Comparison of ENCODE assay signal across 14 cellular contexts in the genomic region with DNA sequence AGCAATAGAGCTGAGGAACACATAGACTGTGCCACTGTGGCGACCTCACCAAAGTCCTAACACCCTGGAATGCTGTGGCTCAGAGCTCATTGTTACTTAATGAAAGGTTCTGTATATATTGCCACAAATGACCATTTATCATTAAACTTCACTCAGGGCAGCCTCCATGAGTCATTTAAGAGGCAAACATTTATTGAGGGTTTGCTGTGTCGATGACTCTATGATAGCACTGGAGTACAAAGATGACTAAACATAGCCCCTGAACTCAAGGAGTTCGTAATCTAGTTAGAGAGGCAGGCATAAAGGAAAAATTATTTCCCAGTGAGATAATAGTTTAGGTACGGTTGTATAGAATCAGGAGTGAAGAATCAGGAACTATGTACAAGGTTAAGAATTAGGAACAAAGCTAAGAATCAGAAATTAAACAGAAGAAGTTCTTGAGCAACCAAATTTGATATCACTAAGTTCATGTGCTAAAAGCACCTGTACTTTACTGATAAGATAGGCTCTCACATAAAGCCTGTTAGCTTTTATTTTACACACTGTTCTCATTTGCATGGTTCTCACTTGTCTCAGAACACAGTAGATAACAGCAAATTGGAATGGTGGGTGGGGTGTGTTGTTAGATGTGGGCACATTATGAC. TPM values are rescaled to one million over a fixed set of nuclear protein-coding genes. Genes with fewer than 3 reads are reported as not detected.
A peak's percentile ranks its signal among the peaks of the same experiment; 100 is the strongest.
DNase-seq lines count a peak whose midpoint lies in the region; ATAC-seq and TF ChIP-seq lines count a peak whose summit lies in the region.
"Had no signal": no experiment of that assay in that cellular context is flagged by ENCODE, and none has a peak within 500 bp of the region (broad histone marks: within the 10 kb centered on the region; RNA-seq: fewer than 3 reads in every experiment).

No MANE protein-coding gene starts in this region.

- CTCF ChIA-PET in HEK293 (lab: Yijun Ruan, JAX), result interaction anchor here (0.6 to 0.8 kb wide), 2 partner anchors 55 to 816 kb away, joined by 3 to 4 read pairs; no protein-coding TSS in a partner anchor
- CTCF ChIA-PET in SK-N-SH (lab: Yijun Ruan, JAX), result interaction anchor here (1.0 to 1.5 kb wide), 3 partner anchors 16 to 56 kb away, joined by 3 to 4 read pairs (median 4); no protein-coding TSS in a partner anchor

- no peaks in the 10 kb centered on the region for H4K20me1 ChIP-seq in SK-N-SH (ENCODE audit: insufficient read depth)

- TF ChIP-seq CTCF in HEK293 (tag by site-specific recombination; IDR thresholded peaks at IDR 0.05), result no peak
- no peak for TF ChIP-seq CTCF in SK-N-SH (IDR thresholded peaks at IDR 0.05)
- TF ChIP-seq CTCF in fibroblast of mammary gland (conservative IDR thresholded peaks at IDR 0.05; ENCODE audit: control insufficient read depth, insufficient read depth, low read depth, low read length), result no peak

- whole genome bisulfite sequencing in SK-N-SH (ENCODE audit: low lambda C conversion rate), result 14% methylated on average over 4 of the region's 4 CpGs

- intact Hi-C loops in sciatic nerve (cut with DNase I), result no loop called here

- POLR2A ChIA-PET in HEK293 (lab: Yijun Ruan, JAX), result interaction anchor here (1.0 to 1.2 kb wide), 2 partner anchors 8 to 47 kb away, joined by 5 to 7 read pairs; a partner anchor contains a TSS
- POLR2A ChIA-PET in SK-N-SH (lab: Yijun Ruan, JAX), result interaction anchor here (0.6 kb wide), 1 partner anchor 65 kb away, joined by 3 read pairs; a partner anchor contains a TSS

- ATAC-seq in stimulated activated effector memory CD8-positive, alpha-beta T cell treated with anti-CD3 and anti-CD28 coated beads, Interleukin-12 subunit alpha, Interleukin-12 subunit beta, amount 100 ng/mL, for 72 hours, result peak; percentile 65
- ATAC-seq in HG03135 (IDR thresholded peaks at IDR 0.05; ENCODE audit: unreplicated experiment), result no peak
- ATAC-seq in sciatic nerve, result no peak
- ATAC-seq: activated T-helper 17 cell treated with anti-CD3 and anti-CD28 coated beads, Interleukin-2, amount 50 U/mL, for 72 hours; heart right ventricle had no signal

- no peak overlapping the region for H3K27ac ChIP-seq in HEK293 (ENCODE audit: extremely low read depth, low read depth, low read length)
- H3K27ac ChIP-seq in SK-N-SH (ENCODE audit: low read depth in 2 of 2, low read length in 1 of 2), result peak overlapping the region in 1 of 2 experiments; percentile 95; a peak in 2 of 4 replicates
- H3K27ac ChIP-seq: heart right ventricle, right atrium auricular region had no signal

- H3K79me2 ChIP-seq in SK-N-SH (ENCODE audit: insufficient read depth), result peaks cover 64% of the 10 kb centered on the region

- H3K9ac ChIP-seq in SK-N-SH, result peak overlapping the region; percentile 54; the same call in 1 of the 2 replicates

- H3K9me3 ChIP-seq in HEK293 (ENCODE audit: control insufficient read depth, insufficient read depth, low read depth, low read length) (no peaks in the 10 kb centered on the region), SK-N-SH (no peaks in the 10 kb centered on the region)
- H3K9me3 ChIP-seq: heart right ventricle, right atrium auricular region had no signal

- H3K4me1 Mint-ChIP-seq in stimulated activated effector memory CD8-positive, alpha-beta T cell treated with anti-CD3 and anti-CD28 coated beads, Interleukin-12 subunit alpha, Interleukin-12 subunit beta, amount 100 ng/mL, for 72 hours, result peaks cover 7% of the 10 kb centered on the region
- H3K4me1 Mint-ChIP-seq: activated B cell treated with CpG ODN at 0.5 μM for 24 hours; activated T-helper 17 cell treated with anti-CD3 and anti-CD28 coated beads, Interleukin-2, amount 50 U/mL, for 72 hours had no signal

- peaks cover 27% of the 10 kb centered on the region for H3F3A ChIP-seq in SK-N-SH (replicated peaks; ENCODE audit: insufficient read depth)

- no peaks in the 10 kb centered on the region for H3K27me3 ChIP-seq in SK-N-SH (ENCODE audit: insufficient read depth)
- H3K27me3 ChIP-seq: heart right ventricle, right atrium auricular region had no signal

- peak in 1 of 2 experiments; percentile 86; a peak in 2 of 4 replicates for TF ChIP-seq EP300 in SK-N-SH (IDR thresholded peaks at IDR 0.05; ENCODE audit: borderline replicate concordance in 1 of 2, low read depth in 1 of 2, low read length in 1 of 2)

- H3K27ac Mint-ChIP-seq in stimulated activated effector memory CD8-positive, alpha-beta T cell treated with anti-CD3 and anti-CD28 coated beads, Interleukin-12 subunit alpha, Interleukin-12 subunit beta, amount 100 ng/mL, for 72 hours, result no peak overlapping the region
- H3K27ac Mint-ChIP-seq: activated B cell treated with CpG ODN at 0.5 μM for 24 hours; activated T-helper 17 cell treated with anti-CD3 and anti-CD28 coated beads, Interleukin-2, amount 50 U/mL, for 72 hours had no signal

- H3K36me3 ChIP-seq in HEK293 (ENCODE audit: control insufficient read depth in 2 of 2, insufficient read depth in 1 of 2, low read length in 2 of 2) (peaks cover 24 to 40% of the 10 kb centered on the region in 2 experiments), SK-N-SH (replicated peaks in 1 of 2; ENCODE audit: control insufficient read depth in 1 of 2, insufficient read depth in 2 of 2, low read length in 1 of 2) (peaks cover 18 to 59% of the 10 kb centered on the region in 2 experiments)
- H3K36me3 ChIP-seq: right atrium auricular region had no signal

- H2AFZ ChIP-seq in SK-N-SH (ENCODE audit: low read depth), result no peak overlapping the region

- H3K36me3 Mint-ChIP-seq in stimulated activated effector memory CD8-positive, alpha-beta T cell treated with anti-CD3 and anti-CD28 coated beads, Interleukin-12 subunit alpha, Interleukin-12 subunit beta, amount 100 ng/mL, for 72 hours, result peaks cover 61% of the 10 kb centered on the region

- no peak overlapping the region for H3K4me3 ChIP-seq in HEK293 (ENCODE audit: low read depth, low read length)
- H3K4me3 ChIP-seq in SK-N-SH (ENCODE audit: low read depth in 2 of 2, low read length in 1 of 2), result no peak overlapping the region; a peak in 1 of 4 replicates
- no peak overlapping the region for H3K4me3 ChIP-seq in fibroblast of mammary gland (ENCODE audit: control insufficient read depth, low read depth, low read length)
- H3K4me3 ChIP-seq: heart right ventricle, right atrium auricular region had no signal

- peak; percentile 23 for DNase-seq in SK-N-SH
- peak; percentile 89 for DNase-seq in fibroblast of mammary gland (ENCODE audit: low read depth)
- DNase-seq in stimulated activated effector memory CD8-positive, alpha-beta T cell treated with anti-CD3 and anti-CD28 coated beads, Interleukin-12 subunit alpha, Interleukin-12 subunit beta, amount 100 ng/mL, for 72 hours (ENCODE audit: low spot score in 2 of 2), result no peak
- DNase-seq in sciatic nerve (ENCODE audit: low spot score), result no peak
- DNase-seq in mesenteric fat pad (ENCODE audit: low spot score), result no peak
- DNase-seq: activated B cell treated with CpG ODN at 0.5 μM for 24 hours, DMS53, heart right ventricle, mesendoderm, NCI-H2081 had no signal

- H3K9me2 ChIP-seq in SK-N-SH, result no peaks in the 10 kb centered on the region

- no peak for TF ChIP-seq RAD21 in SK-N-SH (IDR thresholded peaks at IDR 0.05; ENCODE audit: low read length)

- H3K4me3 Mint-ChIP-seq in stimulated activated effector memory CD8-positive, alpha-beta T cell treated with anti-CD3 and anti-CD28 coated beads, Interleukin-12 subunit alpha, Interleukin-12 subunit beta, amount 100 ng/mL, for 72 hours, result no peak overlapping the region
- H3K4me3 Mint-ChIP-seq: activated B cell treated with CpG ODN at 0.5 μM for 24 hours; activated T-helper 17 cell treated with anti-CD3 and anti-CD28 coated beads, Interleukin-2, amount 50 U/mL, for 72 hours had no signal

- H3K4me2 ChIP-seq in SK-N-SH, result peak overlapping the region; percentile 41; the same call in 1 of the 2 replicates

- H3K4me1 ChIP-seq in HEK293 (ENCODE audit: control insufficient read depth, insufficient read depth, low read length), result no peaks in the 10 kb centered on the region
- peaks cover 0 to 11% of the 10 kb centered on the region in 2 experiments; a peak in 2 of 4 replicates for H3K4me1 ChIP-seq in SK-N-SH (ENCODE audit: control insufficient read depth in 1 of 2, insufficient read depth in 2 of 2, low read depth in 1 of 2, low read length in 1 of 2)
- H3K4me1 ChIP-seq: right atrium auricular region had no signal

- no peaks in the 10 kb centered on the region for H3K9me3 Mint-ChIP-seq in stimulated activated effector memory CD8-positive, alpha-beta T cell treated with anti-CD3 and anti-CD28 coated beads, Interleukin-12 subunit alpha, Interleukin-12 subunit beta, amount 100 ng/mL, for 72 hours
- H3K9me3 Mint-ChIP-seq: activated B cell treated with CpG ODN at 0.5 μM for 24 hours; activated T-helper 17 cell treated with anti-CD3 and anti-CD28 coated beads, Interleukin-2, amount 50 U/mL, for 72 hours had no signal

TF ChIP-seq in SK-N-SH, 30 proteins besides CTCF, POLR2A, EP300 and RAD21 (continues in another document):
- TF ChIP-seq, protein P1, sequence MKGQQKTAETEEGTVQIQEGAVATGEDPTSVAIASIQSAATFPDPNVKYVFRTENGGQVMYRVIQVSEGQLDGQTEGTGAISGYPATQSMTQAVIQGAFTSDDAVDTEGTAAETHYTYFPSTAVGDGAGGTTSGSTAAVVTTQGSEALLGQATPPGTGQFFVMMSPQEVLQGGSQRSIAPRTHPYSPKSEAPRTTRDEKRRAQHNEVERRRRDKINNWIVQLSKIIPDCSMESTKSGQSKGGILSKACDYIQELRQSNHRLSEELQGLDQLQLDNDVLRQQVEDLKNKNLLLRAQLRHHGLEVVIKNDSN (IDR thresholded peaks at IDR 0.05; ENCODE audit: borderline replicate concordance, low read depth), result no peak
- no peak for TF ChIP-seq YY1 (IDR thresholded peaks at IDR 0.05; ENCODE audit: low read depth)
- TF ChIP-seq GATA2 (CRISPR knock-in tag; IDR thresholded peaks at IDR 0.05), result no peak
- no peak for TF ChIP-seq RCOR1 (IDR thresholded peaks at IDR 0.05; ENCODE audit: low read length)
- TF ChIP-seq CHD2 (IDR thresholded peaks at IDR 0.05; ENCODE audit: low read length, partially characterized antibody), result no peak
- peak; percentile 55; the same call in 1 of the 2 replicates for TF ChIP-seq NFIC (IDR thresholded peaks at IDR 0.05; ENCODE audit: borderline replicate concordance)
- no peak; the same call in 1 of the 2 replicates for TF ChIP-seq SIN3A (IDR thresholded peaks at IDR 0.05; ENCODE audit: borderline replicate concordance, low read depth, low read length)
- no peak for TF ChIP-seq MXI1 (IDR thresholded peaks at IDR 0.05; ENCODE audit: low read depth, low read length)
- TF ChIP-seq TCF12 (IDR thresholded peaks at IDR 0.05), result peak; percentile 85
- peak; percentile 93 for TF ChIP-seq FOSL2 (IDR thresholded peaks at IDR 0.05; ENCODE audit: borderline replicate concordance, low read depth)

RNA-seq across cellular contexts. Expression of a gene that starts 7.9 kb away (rescaled TPM):
- 3.9 and 6.2 TPM in 2 replicates for polyA plus RNA-seq in SK-N-SH (2012; rRNA removed)
- polyA plus RNA-seq in SK-N-SH (2012; cell fraction: cytosol; rRNA removed), result 4.5 and 5.3 TPM in 2 replicates
- polyA plus RNA-seq in SK-N-SH (2012; cell fraction: nucleus; rRNA removed), result 3.5 and 5.6 TPM in 2 replicates
- 4.9 TPM for total RNA-seq in sciatic nerve
- total RNA-seq in mesenteric fat pad, result 9.2 TPM

RNA-seq across cellular contexts. Expression of a gene that starts 47.0 kb away (rescaled TPM):
- polyA plus RNA-seq in SK-N-SH (2012; rRNA removed), result 23.8 and 34.3 TPM in 2 replicates
- polyA plus RNA-seq in SK-N-SH (2012; cell fraction: cytosol; rRNA removed), result 8.2 and 14.4 TPM in 2 replicates
- 107 and 158 TPM in 2 replicates for polyA plus RNA-seq in SK-N-SH (2012; cell fraction: nucleus; rRNA removed)
- total RNA-seq in sciatic nerve, result 53.9 TPM
- total RNA-seq in mesenteric fat pad, result 57.8 TPM

Comparison
In these comparisons a context has a peak if more than half of its experiments do, and no peak if none do; other contexts are left out.
1. DNase-seq: peak in SK-N-SH (single experiment) and fibroblast of mammary gland (single experiment); none in stimulated activated effector memory CD8-positive, alpha-beta T cell treated with anti-CD3 and anti-CD28 coated beads, Interleukin-12 subunit alpha, Interleukin-12 subunit beta, amount 100 ng/mL, for 72 hours (0 of 2), sciatic nerve (single experiment) and mesenteric fat pad (single experiment).